Comparison of ENCODE assay signal across 19 cellular contexts in genomic region chr4:41977709-41978108, GRCh38. TPM values are rescaled to one million over a fixed set of nuclear protein-coding genes. Genes with fewer than 3 reads are reported as not detected.
DNase-seq lines count a peak whose midpoint lies in the region; ATAC-seq and TF ChIP-seq lines count a peak whose summit lies in the region.
"Had no signal": no experiment of that assay in that cellular context is flagged by ENCODE, and none has a peak within 500 bp of the region (broad histone marks: within the 10 kb centered on the region; RNA-seq: fewer than 3 reads in every experiment).

No MANE protein-coding gene starts in this region.

- ATAC-seq in activated T-cell treated with anti-CD3 and anti-CD28 coated beads, Interleukin-2, amount 50 U/mL, for 72 hours (replicated peaks in 1 of 2) = no peak
- ATAC-seq in GM19328 (IDR thresholded peaks at IDR 0.05; ENCODE audit: unreplicated experiment) (no peak), natural killer cell (no peak)
- ATAC-seq: activated CD8-positive, alpha-beta memory T cell treated with anti-CD3 and anti-CD28 coated beads, Interleukin-2, amount 10 ng/mL, durations not matched to agents 7 days and 5 days; left ventricle myocardium superior; naive thymus-derived CD8-positive, alpha-beta T cell had no signal

- H3K36me3 ChIP-seq in OCI-LY3 (replicated peaks; ENCODE audit: low read depth, low read length) = no peaks in the 10 kb centered on the region
- H3K36me3 ChIP-seq: esophagus muscularis mucosa had no signal

- H3K4me1 ChIP-seq in OCI-LY3 (ENCODE audit: low read length) = peaks cover 43% of the 10 kb centered on the region
- H3K4me1 ChIP-seq: esophagus muscularis mucosa, testis had no signal

- H3K9me3 ChIP-seq in OCI-LY3 (ENCODE audit: insufficient read depth, low read length) = no peaks in the 10 kb centered on the region
- H3K9me3 ChIP-seq: esophagus muscularis mucosa, testis had no signal

- no peak for TF ChIP-seq CTCF in OCI-LY3 (IDR thresholded peaks at IDR 0.05; ENCODE audit: low read depth, low read length)
- TF ChIP-seq CTCF in natural killer cell (IDR thresholded peaks at IDR 0.05) = no peak

- no peak overlapping the region for H3K4me3 ChIP-seq in OCI-LY3 (ENCODE audit: low read length)
- H3K4me3 ChIP-seq: esophagus muscularis mucosa, SK-N-MC, testis had no signal

- DNase-seq in SKM-1 treated with dmso at 0.1 percent for 144 hours (lab: John Stamatoyannopoulos, UW; ENCODE audit: unreplicated experiment) = peak; percentile 40
- no peak for DNase-seq in SKM-1 (lab: John Stamatoyannopoulos, UW; ENCODE audit: unreplicated experiment)
- peak; percentile 9 for DNase-seq in fibroblast of peridontal ligament (ENCODE audit: extremely low read depth)
- DNase-seq in activated T-cell treated with anti-CD3 and anti-CD28 coated beads, Interleukin-2, amount 50 U/mL, for 72 hours = no peak
- no peak for DNase-seq in NCI-H748 treated with DMSO at 0.1 percent for 48 hours (lab: John Stamatoyannopoulos, UW)
- DNase-seq in natural killer cell = no peak
- DNase-seq: activated CD4-positive, CD25-positive, alpha-beta regulatory T cell; activated CD8-positive, alpha-beta memory T cell treated with anti-CD3 and anti-CD28 coated beads, Interleukin-2, amount 10 ng/mL, durations not matched to agents 7 days and 5 days; activated gamma-delta T cell treated with Interleukin-2 at 50 U/mL for 16 hours; anterior cingulate cortex; left ventricle myocardium superior; naive thymus-derived CD8-positive, alpha-beta T cell; NCI-H1092 treated with DMSO at 0.1 percent for 48 hours; testis had no signal

- no peaks in the 10 kb centered on the region for H4K20me1 ChIP-seq in OCI-LY3 (ENCODE audit: insufficient read depth, low read length)

- no peaks in the 10 kb centered on the region for H3K27me3 Mint-ChIP-seq in activated T-cell treated with anti-CD3 and anti-CD28 coated beads, Interleukin-2, amount 50 U/mL, for 72 hours (ENCODE audit: low read depth)
- H3K27me3 Mint-ChIP-seq in natural killer cell (ENCODE audit: low read depth in 2 of 2) = peaks cover 15 to 17% of the 10 kb centered on the region in 2 donors
- H3K27me3 Mint-ChIP-seq: dendritic cell treated with granulocyte-macrophage colony-stimulating factor and Interleukin-4, amounts not matched to agents 40 ng/mL and 50 ng/mL, for 4 days had no signal

- no peaks in the 10 kb centered on the region for H3K9me3 Mint-ChIP-seq in activated T-cell treated with anti-CD3 and anti-CD28 coated beads, Interleukin-2, amount 50 U/mL, for 72 hours
- no peaks in the 10 kb centered on the region for H3K9me3 Mint-ChIP-seq in natural killer cell
- H3K9me3 Mint-ChIP-seq: dendritic cell treated with granulocyte-macrophage colony-stimulating factor and Interleukin-4, amounts not matched to agents 40 ng/mL and 50 ng/mL, for 4 days had no signal

- no peaks in the 10 kb centered on the region for H3K79me2 ChIP-seq in OCI-LY3 (ENCODE audit: low read length)

- H3K27ac Mint-ChIP-seq in activated T-cell treated with anti-CD3 and anti-CD28 coated beads, Interleukin-2, amount 50 U/mL, for 72 hours = no peak overlapping the region
- H3K27ac Mint-ChIP-seq in natural killer cell = no peak overlapping the region
- H3K27ac Mint-ChIP-seq: activated CD8-positive, alpha-beta memory T cell treated with anti-CD3 and anti-CD28 coated beads, Interleukin-2, amount 10 ng/mL, durations not matched to agents 7 days and 5 days; dendritic cell treated with granulocyte-macrophage colony-stimulating factor and Interleukin-4, amounts not matched to agents 40 ng/mL and 50 ng/mL, for 4 days; naive thymus-derived CD8-positive, alpha-beta T cell had no signal

- no peaks in the 10 kb centered on the region for H3K36me3 Mint-ChIP-seq in activated T-cell treated with anti-CD3 and anti-CD28 coated beads, Interleukin-2, amount 50 U/mL, for 72 hours (ENCODE audit: insufficient read depth in 2 of 2)
- H3K36me3 Mint-ChIP-seq in natural killer cell = no peaks in the 10 kb centered on the region
- H3K36me3 Mint-ChIP-seq: activated CD8-positive, alpha-beta memory T cell treated with anti-CD3 and anti-CD28 coated beads, Interleukin-2, amount 10 ng/mL, durations not matched to agents 7 days and 5 days; naive thymus-derived CD8-positive, alpha-beta T cell had no signal

- peaks cover 7% of the 10 kb centered on the region for H3K4me1 Mint-ChIP-seq in activated T-cell treated with anti-CD3 and anti-CD28 coated beads, Interleukin-2, amount 50 U/mL, for 72 hours (ENCODE audit: low read depth)
- H3K4me1 Mint-ChIP-seq in natural killer cell = no peaks in the 10 kb centered on the region
- H3K4me1 Mint-ChIP-seq: naive thymus-derived CD8-positive, alpha-beta T cell had no signal

- no peak overlapping the region for H3K4me3 Mint-ChIP-seq in activated T-cell treated with anti-CD3 and anti-CD28 coated beads, Interleukin-2, amount 50 U/mL, for 72 hours
- no peak overlapping the region for H3K4me3 Mint-ChIP-seq in natural killer cell
- H3K4me3 Mint-ChIP-seq: activated CD8-positive, alpha-beta memory T cell treated with anti-CD3 and anti-CD28 coated beads, Interleukin-2, amount 10 ng/mL, durations not matched to agents 7 days and 5 days; dendritic cell treated with granulocyte-macrophage colony-stimulating factor and Interleukin-4, amounts not matched to agents 40 ng/mL and 50 ng/mL, for 4 days; naive thymus-derived CD8-positive, alpha-beta T cell had no signal

- intact Hi-C loops in natural killer cell (cut with micrococcal nuclease) = no loop called here

- peak overlapping the region; percentile 28 for H2AFZ ChIP-seq in OCI-LY3 (ENCODE audit: low read depth, low read length)

- peak overlapping the region; percentile 33 for H3K4me2 ChIP-seq in OCI-LY3 (ENCODE audit: low read length)

- 0 out of 2 replicates have a peak overlapping the region, but pooled peaks have one; percentile 7 for H3K9ac ChIP-seq in OCI-LY3 (ENCODE audit: low read length)

- H3K27ac ChIP-seq in OCI-LY3 (ENCODE audit: low read length) = peak overlapping the region; percentile 55
- H3K27ac ChIP-seq: esophagus muscularis mucosa, SK-N-MC, testis had no signal

- no peaks in the 10 kb centered on the region for H3K27me3 ChIP-seq in OCI-LY3 (ENCODE audit: low read depth, low read length)
- H3K27me3 ChIP-seq: esophagus muscularis mucosa, testis had no signal

RNA-seq across cellular contexts. Expression of gene DCAF4L1, which starts 3.8 kb away (rescaled TPM):
- total RNA-seq in activated T-cell treated with anti-CD3 and anti-CD28 coated beads, Interleukin-2, amount 50 U/mL, for 72 hours = under 1 TPM; 0.19 to 0.24 TPM
- under 1 TPM; 0.16 to 0.48 (median 0.32) TPM for total RNA-seq in natural killer cell

RNA-seq across cellular contexts. Expression of gene SLC30A9, which starts 12.6 kb away (rescaled TPM):
- 10 to 100 TPM; 45.5 to 47.8 TPM for total RNA-seq in activated T-cell treated with anti-CD3 and anti-CD28 coated beads, Interleukin-2, amount 50 U/mL, for 72 hours
- total RNA-seq in natural killer cell = 10 to 100 TPM; 22.2 to 23.1 (median 22.8) TPM

RNA-seq across cellular contexts. Expression of gene TMEM33, which starts 42.5 kb away (rescaled TPM):
- 10 to 100 TPM; 37.4 to 45.5 TPM for total RNA-seq in activated T-cell treated with anti-CD3 and anti-CD28 coated beads, Interleukin-2, amount 50 U/mL, for 72 hours
- 10 to 100 TPM; 30.3 to 37.4 (median 33.5) TPM for total RNA-seq in natural killer cell

Comparison
In these comparisons a context has a peak if more than half of its experiments do, and no peak if none do; other contexts are left out.
1. DNase-seq: peak in SKM-1 treated with dmso at 0.1 percent for 144 hours (single experiment) and fibroblast of peridontal ligament (single experiment); none in SKM-1 (single experiment), activated T-cell treated with anti-CD3 and anti-CD28 coated beads, Interleukin-2, amount 50 U/mL, for 72 hours (0 of 2), NCI-H748 treated with DMSO at 0.1 percent for 48 hours (single experiment) and natural killer cell (single experiment).